23 cellular contexts compared by ENCODE assay signal in the genomic region with DNA sequence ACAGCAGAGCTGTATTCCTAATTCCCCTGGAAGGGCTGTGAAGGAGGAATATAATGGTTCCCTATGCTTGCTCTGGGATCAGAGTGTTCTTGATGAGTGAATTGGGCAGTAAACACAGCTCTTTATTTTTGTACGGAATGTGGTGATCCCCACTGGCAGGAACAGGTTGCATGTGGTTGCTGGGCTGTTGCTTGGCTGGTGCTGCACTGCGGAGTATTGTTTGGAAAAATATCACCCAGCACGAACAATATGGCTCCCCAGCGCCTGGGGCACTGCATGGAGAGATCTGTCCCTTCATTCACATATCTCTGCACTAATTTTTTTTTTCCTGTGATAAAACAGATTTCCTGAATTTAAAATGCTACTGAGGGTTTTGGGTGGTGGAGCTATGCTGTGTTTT.
"Had no signal": no experiment of that assay in that cellular context is flagged by ENCODE, and none has a peak within 500 bp of the region (broad histone marks: within the 10 kb centered on the region; RNA-seq: fewer than 3 reads in every experiment).

No MANE protein-coding gene starts in this region.

- H3K27me3 ChIP-seq: heart right ventricle, left lung, pancreas, sigmoid colon, upper lobe of left lung, vagina had no signal

- H3K27ac ChIP-seq: foreskin keratinocyte, heart right ventricle, left lung, pancreas, psoas muscle, thoracic aorta, upper lobe of left lung, vagina had no signal

- ATAC-seq: activated CD4-positive, alpha-beta T cell treated with anti-CD3 and anti-CD28 coated beads for 36 hours; activated CD8-positive, alpha-beta memory T cell treated with anti-CD3 and anti-CD28 coated beads, Interleukin-2, amount 10 ng/mL, durations not matched to agents 7 days and 5 days; activated CD8-positive, alpha-beta T cell treated with anti-CD3 and anti-CD28 coated beads, Interleukin-2, amount 10 ng/mL, durations not matched to agents 7 days and 5 days; activated naive CD4-positive, alpha-beta T cell treated with anti-CD3 and anti-CD28 coated beads, Interleukin-2, amount 50 U/mL, for 72 hours; esophagus mucosa; foreskin keratinocyte; heart right ventricle; left lung; natural killer cell; pancreas; psoas muscle; stimulated activated effector memory CD8-positive, alpha-beta T cell treated with anti-CD3 and anti-CD28 coated beads, Interleukin-12 subunit alpha, Interleukin-12 subunit beta, amount 100 ng/mL, for 72 hours had no signal

- H3K4me3 ChIP-seq: heart right ventricle, left lung, lung, pancreas, psoas muscle, sigmoid colon, thoracic aorta, upper lobe of left lung, vagina had no signal

- H3K36me3 ChIP-seq: heart right ventricle, left lung, pancreas, sigmoid colon, thoracic aorta, upper lobe of left lung, vagina had no signal

- H3K9me3 ChIP-seq: heart right ventricle, left lung, pancreas, psoas muscle, sigmoid colon, thoracic aorta, upper lobe of left lung, vagina had no signal

- H3K4me1 ChIP-seq: foreskin keratinocyte, psoas muscle, sigmoid colon, upper lobe of left lung, vagina had no signal

- DNase-seq: activated CD4-positive, alpha-beta T cell treated with anti-CD3 and anti-CD28 coated beads for 36 hours; activated CD4-positive, CD25-positive, alpha-beta regulatory T cell; activated CD8-positive, alpha-beta memory T cell treated with anti-CD3 and anti-CD28 coated beads, Interleukin-2, amount 10 ng/mL, durations not matched to agents 7 days and 5 days; activated CD8-positive, alpha-beta T cell treated with anti-CD3 and anti-CD28 coated beads, Interleukin-2, amount 10 ng/mL, durations not matched to agents 7 days and 5 days; activated naive CD4-positive, alpha-beta T cell; activated T-cell treated with anti-CD3 and anti-CD28 coated beads, Interleukin-2, amount 50 U/mL, for 48 hours; foreskin keratinocyte; heart right ventricle; kidney glomerular epithelial cell; left lung; natural killer cell; pancreas; psoas muscle; sigmoid colon; small intestine; stimulated activated CD4-positive, alpha-beta T cell treated with anti-CD3 and anti-CD28 coated beads, Interleukin-4, amount 100 ng/mL, for 24 hours; upper lobe of left lung had no signal
